Comparison of ENCODE assay signal across 20 cellular contexts in genomic region chr2:21231985-21232384, GRCh38.
DNase-seq lines count a peak whose midpoint lies in the region; ATAC-seq and TF ChIP-seq lines count a peak whose summit lies in the region.
"Had no signal": no experiment of that assay in that cellular context is flagged by ENCODE, and none has a peak within 500 bp of the region (broad histone marks: within the 10 kb centered on the region; RNA-seq: fewer than 3 reads in every experiment).

No MANE protein-coding gene starts in this region.

- H3K36me3 Mint-ChIP-seq in endothelial cell (ENCODE audit: low read depth, unreplicated experiment), result no peaks in the 10 kb centered on the region
- H3K36me3 Mint-ChIP-seq: activated CD4-positive, alpha-beta memory T cell treated with anti-CD3 and anti-CD28 coated beads for 36 hours; activated naive CD8-positive, alpha-beta T cell treated with anti-CD3 and anti-CD28 coated beads, Interleukin-2, amount 10 ng/mL, durations not matched to agents 7 days and 5 days; IgD-negative memory B cell had no signal

- peak overlapping the region; percentile 62 for H3K27ac Mint-ChIP-seq in endothelial cell (ENCODE audit: unreplicated experiment)
- H3K27ac Mint-ChIP-seq: activated CD4-positive, alpha-beta memory T cell treated with anti-CD3 and anti-CD28 coated beads for 36 hours; activated naive CD8-positive, alpha-beta T cell treated with anti-CD3 and anti-CD28 coated beads, Interleukin-2, amount 10 ng/mL, durations not matched to agents 7 days and 5 days had no signal

- H3K4me1 Mint-ChIP-seq in endothelial cell (ENCODE audit: unreplicated experiment), result peaks cover 47% of the 10 kb centered on the region
- H3K4me1 Mint-ChIP-seq: activated naive CD8-positive, alpha-beta T cell treated with anti-CD3 and anti-CD28 coated beads, Interleukin-2, amount 10 ng/mL, durations not matched to agents 7 days and 5 days had no signal

- in situ Hi-C loops in KBM-7 (cut with MboI; ENCODE audit: low pct_unique_long_range_greater_than_20kb, low sequenced_read_pairs), result no loop called here

- H3K9me3 Mint-ChIP-seq in endothelial cell (ENCODE audit: unreplicated experiment), result no peaks in the 10 kb centered on the region
- H3K9me3 Mint-ChIP-seq: activated CD4-positive, alpha-beta memory T cell treated with anti-CD3 and anti-CD28 coated beads for 36 hours; activated naive CD8-positive, alpha-beta T cell treated with anti-CD3 and anti-CD28 coated beads, Interleukin-2, amount 10 ng/mL, durations not matched to agents 7 days and 5 days; activated T-cell treated with anti-CD3 and anti-CD28 coated beads, Interleukin-2, amount 50 U/mL, for 4 hours; IgD-negative memory B cell had no signal

- DNase-seq in Ammon's horn (ENCODE audit: low spot score) (peak; percentile 31), NOMO-1 treated with DMSO at 0.1 percent for 48 hours (lab: John Stamatoyannopoulos, UW; ENCODE audit: unreplicated experiment) (peak; percentile 86), endothelial cell (ENCODE audit: low spot score) (no peak), HuH-7 (ENCODE audit: low spot score) (no peak), KBM-7 (no peak)
- DNase-seq in activated CD4-positive, alpha-beta T cell treated with anti-CD3 and anti-CD28 coated beads for 1 hour, result no peak
- DNase-seq: ACHN; activated CD4-positive, alpha-beta memory T cell treated with anti-CD3 and anti-CD28 coated beads for 36 hours; activated naive CD8-positive, alpha-beta T cell treated with anti-CD3 and anti-CD28 coated beads, Interleukin-2, amount 10 ng/mL, durations not matched to agents 7 days and 5 days; activated T-cell treated with anti-CD3 and anti-CD28 coated beads, Interleukin-2, amount 50 U/mL, for 4 hours; dorsolateral prefrontal cortex; glutamatergic neuron; mesendoderm; NCI-H1092 treated with DMSO at 0.1 percent for 48 hours; stomach had no signal

- no peak for TF ChIP-seq CTCF in endothelial cell (IDR thresholded peaks at IDR 0.05; ENCODE audit: unreplicated experiment)

- peaks cover 9% of the 10 kb centered on the region for H3K27me3 Mint-ChIP-seq in endothelial cell (ENCODE audit: unreplicated experiment)
- H3K27me3 Mint-ChIP-seq: activated CD4-positive, alpha-beta memory T cell treated with anti-CD3 and anti-CD28 coated beads for 36 hours; activated naive CD8-positive, alpha-beta T cell treated with anti-CD3 and anti-CD28 coated beads, Interleukin-2, amount 10 ng/mL, durations not matched to agents 7 days and 5 days; IgD-negative memory B cell had no signal

- no peak overlapping the region for H3K4me3 Mint-ChIP-seq in endothelial cell (ENCODE audit: unreplicated experiment)
- H3K4me3 Mint-ChIP-seq: activated CD4-positive, alpha-beta memory T cell treated with anti-CD3 and anti-CD28 coated beads for 36 hours; activated naive CD8-positive, alpha-beta T cell treated with anti-CD3 and anti-CD28 coated beads, Interleukin-2, amount 10 ng/mL, durations not matched to agents 7 days and 5 days; activated T-cell treated with anti-CD3 and anti-CD28 coated beads, Interleukin-2, amount 50 U/mL, for 4 hours had no signal

- peak; percentile 55 for ATAC-seq in GM21526 (IDR thresholded peaks at IDR 0.05; ENCODE audit: low FRiP score, unreplicated experiment)
- ATAC-seq in HG03565 (IDR thresholded peaks at IDR 0.05; ENCODE audit: unreplicated experiment), result no peak
- ATAC-seq: activated T-cell treated with anti-CD3 and anti-CD28 coated beads, Interleukin-2, amount 50 U/mL, for 4 hours; esophagus mucosa; HCT116 had no signal

Comparison
In these comparisons a context has a peak if more than half of its experiments do, and no peak if none do; other contexts are left out.
1. DNase-seq: peak in Ammon's horn (single experiment) and NOMO-1 treated with DMSO at 0.1 percent for 48 hours (single experiment); none in endothelial cell (single experiment), HuH-7 (single experiment), KBM-7 (single experiment) and activated CD4-positive, alpha-beta T cell treated with anti-CD3 and anti-CD28 coated beads for 1 hour (single experiment).